Comparison of ENCODE assay signal across 14 cellular contexts in the genomic region with DNA sequence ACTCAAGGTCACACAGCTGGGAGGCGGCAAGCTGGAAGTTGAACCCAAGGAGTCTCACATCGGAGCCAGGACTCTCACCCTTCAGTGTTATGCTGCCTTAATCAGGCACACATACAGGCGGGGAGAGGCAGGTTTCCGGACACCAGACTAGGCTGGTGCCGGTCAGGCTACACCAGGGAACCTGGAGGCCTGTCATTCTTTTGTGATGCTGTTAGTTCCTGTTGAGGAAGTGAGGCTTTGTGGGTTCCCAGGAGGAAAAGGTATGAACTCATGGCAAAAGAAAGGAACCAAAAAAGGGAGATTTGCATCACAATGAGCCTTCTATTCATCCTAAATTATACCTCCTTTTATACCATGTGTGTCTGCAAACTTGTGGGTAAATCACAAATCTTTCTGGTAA.
DNase-seq lines count a peak whose midpoint lies in the region; ATAC-seq and TF ChIP-seq lines count a peak whose summit lies in the region.
"Had no signal": no experiment of that assay in that cellular context is flagged by ENCODE, and none has a peak within 500 bp of the region (broad histone marks: within the 10 kb centered on the region; RNA-seq: fewer than 3 reads in every experiment).

No MANE protein-coding gene starts in this region.

- H3K36me3 Mint-ChIP-seq in activated T-cell treated with anti-CD3 and anti-CD28 coated beads, Interleukin-2, amount 50 U/mL, for 72 hours (ENCODE audit: insufficient read depth in 2 of 2) = no peaks in the 10 kb centered on the region
- H3K36me3 Mint-ChIP-seq: naive B cell had no signal

- H3K4me2 ChIP-seq in SK-N-SH (0 out of 2 replicates have a peak overlapping the region, but pooled peaks have one; percentile 10), neuronal stem cell (ENCODE audit: insufficient read depth, low read length, poor library complexity, severe bottlenecking) (no peak overlapping the region)

- peak overlapping the region; percentile 22 for H3K23ac ChIP-seq in neuronal stem cell (ENCODE audit: low read depth, low read length, poor library complexity)

- ATAC-seq in foreskin keratinocyte (peak; percentile 62), HG02571 (IDR thresholded peaks at IDR 0.05; ENCODE audit: unreplicated experiment) (no peak)
- ATAC-seq in activated T-cell treated with anti-CD3 and anti-CD28 coated beads, Interleukin-2, amount 50 U/mL, for 72 hours (replicated peaks in 1 of 2) = no peak

- no peak overlapping the region for H2BK120ac ChIP-seq in neuronal stem cell (ENCODE audit: low read depth, low read length)

- TF ChIP-seq CTCF in SK-N-SH (IDR thresholded peaks at IDR 0.05) (no peak), foreskin keratinocyte (conservative IDR thresholded peaks at IDR 0.05) (no peak)

- H3K4me1 ChIP-seq in SK-N-SH (ENCODE audit: control insufficient read depth in 1 of 2, insufficient read depth in 2 of 2, low read depth in 1 of 2, low read length in 1 of 2) (peaks cover 22 to 45% of the 10 kb centered on the region in 2 experiments), foreskin keratinocyte (no peaks in the 10 kb centered on the region), neuronal stem cell (ENCODE audit: control insufficient read depth in 2 of 2, insufficient read depth in 1 of 2, low read depth in 1 of 2, low read length in 2 of 2) (peaks cover 37 to 43% of the 10 kb centered on the region in 2 donors)

- H3K4me3 ChIP-seq in SK-N-SH (ENCODE audit: low read depth in 2 of 2, low read length in 1 of 2) = no peak overlapping the region
- no peak overlapping the region for H3K4me3 ChIP-seq in neuronal stem cell (ENCODE audit: low read length in 2 of 2)
- H3K4me3 ChIP-seq: MG63, SJSA1 had no signal

- peaks cover 18% of the 10 kb centered on the region for H3F3A ChIP-seq in SK-N-SH (replicated peaks; ENCODE audit: insufficient read depth)

- H2AFZ ChIP-seq in SK-N-SH (ENCODE audit: low read depth) (no peak overlapping the region), neuronal stem cell (ENCODE audit: low read length) (no peak overlapping the region)

- peaks cover 19% of the 10 kb centered on the region for H3K4me1 Mint-ChIP-seq in activated T-cell treated with anti-CD3 and anti-CD28 coated beads, Interleukin-2, amount 50 U/mL, for 72 hours (ENCODE audit: low read depth)

- H3K9ac ChIP-seq in SK-N-SH (no peak overlapping the region; the same call in 1 of the 2 replicates), neuronal stem cell (ENCODE audit: low read depth, low read length, poor library complexity) (peak overlapping the region; percentile 33)

- H3K27me3 ChIP-seq in SK-N-SH (ENCODE audit: insufficient read depth) (no peaks in the 10 kb centered on the region), foreskin keratinocyte (no peaks in the 10 kb centered on the region), neuronal stem cell (ENCODE audit: control insufficient read depth in 3 of 3, insufficient read depth in 3 of 3, low read depth in 1 of 3, low read length in 3 of 3) (no peaks in the 10 kb centered on the region)
- H3K27me3 ChIP-seq: BE2C, MG63, SJSA1 had no signal

- peak; percentile 30 for DNase-seq in DMS153 treated with DMSO at 0.1 percent for 48 hours (lab: John Stamatoyannopoulos, UW; ENCODE audit: unreplicated experiment)
- no peak for DNase-seq in SK-N-SH
- DNase-seq in foreskin keratinocyte = peak in 1 of 2 donors; percentile 65
- no peak for DNase-seq in neuronal stem cell (ENCODE audit: low spot score)
- DNase-seq in DMS 273 (lab: John Stamatoyannopoulos, UW; ENCODE audit: unreplicated experiment) = no peak
- no peak for DNase-seq in stimulated activated CD4-positive, alpha-beta T cell treated with anti-CD3 and anti-CD28 coated beads, Interleukin-4, amount 100 ng/mL, for 4 hours
- DNase-seq in activated T-cell treated with anti-CD3 and anti-CD28 coated beads, Interleukin-2, amount 50 U/mL, for 72 hours = no peak
- DNase-seq: activated effector memory CD4-positive, alpha-beta T cell treated with Interleukin-2 at 50 U/mL for 16 hours; BE2C; HCEC 1CT; MG63; naive B cell had no signal

- H3K4ac ChIP-seq in neuronal stem cell (ENCODE audit: low read length) = no peak overlapping the region

- H2BK5ac ChIP-seq in neuronal stem cell (ENCODE audit: low read length) = no peak overlapping the region

- peak overlapping the region; percentile 44 for H3K18ac ChIP-seq in neuronal stem cell (ENCODE audit: low read length)

- POLR2A ChIA-PET in SK-N-SH (lab: Yijun Ruan, JAX) = no interaction called here

- TF ChIP-seq EP300 in SK-N-SH (IDR thresholded peaks at IDR 0.05; ENCODE audit: borderline replicate concordance in 1 of 2, low read depth in 1 of 2, low read length in 1 of 2) = peak in 1 of 2 experiments; percentile 36; a peak in 1 of 4 replicates

- no peaks in the 10 kb centered on the region for H3K9me2 ChIP-seq in SK-N-SH

- H3K14ac ChIP-seq in neuronal stem cell (ENCODE audit: low read length) = no peak overlapping the region

- CTCF ChIA-PET in SK-N-SH (lab: Yijun Ruan, JAX) = interaction anchor here (0.6 kb wide), 1 partner anchor 508 kb away, joined by 4 read pairs; no protein-coding TSS in a partner anchor

- H2BK12ac ChIP-seq in neuronal stem cell (ENCODE audit: low read length) = no peak overlapping the region

- no peak overlapping the region for H2AK5ac ChIP-seq in neuronal stem cell (ENCODE audit: low read depth, low read length)

- no peak overlapping the region for H4K8ac ChIP-seq in neuronal stem cell (ENCODE audit: low read depth, low read length)

- H3K4me3 Mint-ChIP-seq in activated T-cell treated with anti-CD3 and anti-CD28 coated beads, Interleukin-2, amount 50 U/mL, for 72 hours = no peak overlapping the region
- H3K4me3 Mint-ChIP-seq: naive B cell had no signal

- H3K27me3 Mint-ChIP-seq in activated T-cell treated with anti-CD3 and anti-CD28 coated beads, Interleukin-2, amount 50 U/mL, for 72 hours (ENCODE audit: low read depth) = peaks cover 29% of the 10 kb centered on the region

- no peaks in the 10 kb centered on the region for H3K36me3 ChIP-seq in SK-N-SH (replicated peaks in 1 of 2; ENCODE audit: control insufficient read depth in 1 of 2, insufficient read depth in 2 of 2, low read length in 1 of 2)
- H3K36me3 ChIP-seq in neuronal stem cell (replicated peaks in 1 of 2; ENCODE audit: control insufficient read depth in 2 of 2, insufficient read depth in 2 of 2, low read length in 2 of 2) = peaks cover 0 to 15% of the 10 kb centered on the region in 2 donors
- H3K36me3 ChIP-seq: BE2C, MG63 had no signal

- no peaks in the 10 kb centered on the region for H3K9me3 ChIP-seq in SK-N-SH
- H3K9me3 ChIP-seq in neuronal stem cell (replicated peaks in 1 of 2; ENCODE audit: control insufficient read depth in 2 of 2, insufficient read depth in 1 of 2, low read depth in 1 of 2, low read length in 2 of 2) = no peaks in the 10 kb centered on the region
- H3K9me3 ChIP-seq: BE2C, MG63, SJSA1 had no signal

- H3K9me3 Mint-ChIP-seq in activated T-cell treated with anti-CD3 and anti-CD28 coated beads, Interleukin-2, amount 50 U/mL, for 72 hours = no peaks in the 10 kb centered on the region

- WGBS in SK-N-SH (ENCODE audit: low lambda C conversion rate) = 83% methylated on average over 5 of the region's 5 CpGs
- no CpG with 5 or more reads among the region's 5 CpGs for WGBS in neuronal stem cell (ENCODE audit: extremely low coverage in 2 of 2, insufficient read length in 2 of 2, insufficient replicate concordance in 1 of 2), 2 donors

- H4K20me1 ChIP-seq in SK-N-SH (ENCODE audit: insufficient read depth) = no peaks in the 10 kb centered on the region

- peaks cover 8% of the 10 kb centered on the region for H3K79me1 ChIP-seq in neuronal stem cell (ENCODE audit: low read depth, low read length)

- H3K79me2 ChIP-seq in SK-N-SH (ENCODE audit: insufficient read depth) = peaks cover 33% of the 10 kb centered on the region; the same call in 1 of the 2 replicates

- H3K27ac ChIP-seq in SK-N-SH (ENCODE audit: low read depth in 2 of 2, low read length in 1 of 2) (peak overlapping the region in 1 of 2 experiments; percentile 60; a peak in 2 of 4 replicates), foreskin keratinocyte (no peak overlapping the region), neuronal stem cell (replicated peaks; ENCODE audit: low read length) (peak overlapping the region; percentile 37)
- H3K27ac ChIP-seq: SJSA1 had no signal

- no peak overlapping the region for H2BK15ac ChIP-seq in neuronal stem cell (ENCODE audit: low read length)

- H4K91ac ChIP-seq in neuronal stem cell (ENCODE audit: low read depth, low read length, poor library complexity) = no peak overlapping the region

- no peak for TF ChIP-seq RAD21 in SK-N-SH (IDR thresholded peaks at IDR 0.05; ENCODE audit: low read length)

- H3K27ac Mint-ChIP-seq in activated T-cell treated with anti-CD3 and anti-CD28 coated beads, Interleukin-2, amount 50 U/mL, for 72 hours = no peak overlapping the region

TF ChIP-seq in SK-N-SH, 30 proteins besides CTCF, POLR2A, EP300 and RAD21 (continues in another document):
- TF ChIP-seq, protein P1, sequence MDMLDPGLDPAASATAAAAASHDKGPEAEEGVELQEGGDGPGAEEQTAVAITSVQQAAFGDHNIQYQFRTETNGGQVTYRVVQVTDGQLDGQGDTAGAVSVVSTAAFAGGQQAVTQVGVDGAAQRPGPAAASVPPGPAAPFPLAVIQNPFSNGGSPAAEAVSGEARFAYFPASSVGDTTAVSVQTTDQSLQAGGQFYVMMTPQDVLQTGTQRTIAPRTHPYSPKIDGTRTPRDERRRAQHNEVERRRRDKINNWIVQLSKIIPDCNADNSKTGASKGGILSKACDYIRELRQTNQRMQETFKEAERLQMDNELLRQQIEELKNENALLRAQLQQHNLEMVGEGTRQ (IDR thresholded peaks at IDR 0.05; ENCODE audit: borderline replicate concordance, low read depth, low read length) = no peak
- no peak for TF ChIP-seq GABPA (IDR thresholded peaks at IDR 0.05; ENCODE audit: low read depth)
- no peak for TF ChIP-seq RFX5 (IDR thresholded peaks at IDR 0.05; ENCODE audit: low read length)
- no peak for TF ChIP-seq SIN3A (IDR thresholded peaks at IDR 0.05; ENCODE audit: borderline replicate concordance, low read depth, low read length)
- no peak for TF ChIP-seq NFIC (IDR thresholded peaks at IDR 0.05; ENCODE audit: borderline replicate concordance)
- no peak for TF ChIP-seq JUND (IDR thresholded peaks at IDR 0.05)
- TF ChIP-seq NRF1 (IDR thresholded peaks at IDR 0.05; ENCODE audit: low read depth, low read length) = no peak
- no peak for TF ChIP-seq EZH2phosphoT487 (IDR thresholded peaks at IDR 0.05; ENCODE audit: borderline replicate concordance, low read depth)
- TF ChIP-seq, protein P2, sequence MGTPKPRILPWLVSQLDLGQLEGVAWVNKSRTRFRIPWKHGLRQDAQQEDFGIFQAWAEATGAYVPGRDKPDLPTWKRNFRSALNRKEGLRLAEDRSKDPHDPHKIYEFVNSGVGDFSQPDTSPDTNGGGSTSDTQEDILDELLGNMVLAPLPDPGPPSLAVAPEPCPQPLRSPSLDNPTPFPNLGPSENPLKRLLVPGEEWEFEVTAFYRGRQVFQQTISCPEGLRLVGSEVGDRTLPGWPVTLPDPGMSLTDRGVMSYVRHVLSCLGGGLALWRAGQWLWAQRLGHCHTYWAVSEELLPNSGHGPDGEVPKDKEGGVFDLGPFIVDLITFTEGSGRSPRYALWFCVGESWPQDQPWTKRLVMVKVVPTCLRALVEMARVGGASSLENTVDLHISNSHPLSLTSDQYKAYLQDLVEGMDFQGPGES (IDR thresholded peaks at IDR 0.05; ENCODE audit: low read depth, low read length) = no peak
- TF ChIP-seq GATA2 (CRISPR knock-in tag; IDR thresholded peaks at IDR 0.05) = no peak
